8 cellular contexts compared by ENCODE assay signal in the genomic region with DNA sequence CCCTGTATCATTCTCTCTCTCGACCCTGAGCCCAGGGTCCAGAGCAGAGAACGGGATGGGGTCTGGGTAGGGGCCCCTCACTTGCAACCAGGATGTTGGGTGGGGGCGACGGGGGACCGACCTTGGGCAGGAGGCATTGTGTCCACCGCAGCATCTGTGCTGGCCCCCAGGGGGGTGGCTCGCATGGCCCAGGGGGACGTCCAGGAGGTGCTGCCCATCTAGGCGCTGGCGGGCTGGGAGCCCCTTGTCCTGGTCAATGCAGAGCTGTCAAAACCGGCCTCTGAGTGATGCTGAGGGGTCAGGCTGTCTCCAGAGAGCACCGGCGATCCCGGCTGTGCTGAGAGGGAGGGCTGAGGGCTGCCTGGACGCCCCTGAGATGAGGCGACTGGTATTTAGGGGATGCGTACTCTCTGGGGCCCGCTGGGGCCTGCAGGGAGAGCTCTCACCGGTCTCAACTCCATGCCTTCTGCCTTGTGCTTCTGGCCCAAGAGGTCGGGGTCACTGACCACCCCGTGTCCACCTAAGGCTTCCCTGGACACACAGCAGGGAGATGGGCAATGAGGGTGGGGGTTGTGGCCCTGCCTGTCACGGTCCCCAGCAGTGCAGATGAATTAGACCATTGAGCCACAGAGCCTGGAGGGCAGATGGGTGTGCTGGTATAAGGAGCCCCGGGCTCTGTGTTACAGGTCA. TPM values are rescaled to one million over a fixed set of nuclear protein-coding genes. Genes with fewer than 3 reads are reported as not detected.
DNase-seq lines count a peak whose midpoint lies in the region; ATAC-seq and TF ChIP-seq lines count a peak whose summit lies in the region.

No MANE protein-coding gene starts in this region.

- no peak for ATAC-seq in HG03196 (IDR thresholded peaks at IDR 0.05; ENCODE audit: unreplicated experiment)

- H3K27ac Mint-ChIP-seq in CD14-positive monocyte (peak overlapping the region; percentile 99 to 100 (median 100)), nephron progenitor cell (peak overlapping the region; percentile 96)

- no peak for DNase-seq in CD14-positive monocyte (ENCODE audit: low spot score)
- DNase-seq in LNCaP clone FGC (ENCODE audit: low read depth) = no peak
- no peak for DNase-seq in nephron progenitor cell
- no peak for DNase-seq in SIG-M5 (lab: John Stamatoyannopoulos, UW)
- no peak for DNase-seq in NCI-H345 (lab: John Stamatoyannopoulos, UW)
- DNase-seq in SK-N-DZ (ENCODE audit: low spot score) = no peak

- H3K9me3 ChIP-seq in duodenal mucosa (ENCODE audit: control insufficient read depth in 1 of 2, low read length in 2 of 2) = no peaks in the 10 kb centered on the region

- H3K4me3 ChIP-seq in LNCaP clone FGC (ENCODE audit: low read depth, low read length) = peak overlapping the region; percentile 14; the same call in 1 of the 2 replicates
- H3K4me3 ChIP-seq in duodenal mucosa (ENCODE audit: low read depth in 1 of 2, low read length in 2 of 2) = peak overlapping the region in 1 of 2 donors; percentile 25

- H3K9me3 Mint-ChIP-seq in CD14-positive monocyte (peaks cover 0 to 4% (median 0%) of the 10 kb centered on the region in 7 donors), nephron progenitor cell (peaks cover 5% of the 10 kb centered on the region)

- peaks cover 87% of the 10 kb centered on the region for H3K4me1 Mint-ChIP-seq in CD14-positive monocyte
- H3K4me1 Mint-ChIP-seq in nephron progenitor cell = peaks cover 77% of the 10 kb centered on the region

- H3K27ac ChIP-seq in duodenal mucosa (ENCODE audit: low read depth, low read length) = peak overlapping the region; percentile 83

- H3K36me3 Mint-ChIP-seq in CD14-positive monocyte (peaks cover 62 to 69% of the 10 kb centered on the region in 2 donors), nephron progenitor cell (ENCODE audit: low read depth) (peaks cover 72% of the 10 kb centered on the region)

- peak overlapping the region; percentile 51 to 75 for H3K9ac ChIP-seq in duodenal mucosa (ENCODE audit: low read depth in 1 of 2, low read length in 2 of 2)

- peaks cover 59 to 72% of the 10 kb centered on the region in 2 donors for H3K4me1 ChIP-seq in duodenal mucosa (ENCODE audit: control insufficient read depth in 1 of 2, insufficient read depth in 2 of 2, low read length in 2 of 2)

- H3K4me3 Mint-ChIP-seq in CD14-positive monocyte = peak overlapping the region; percentile 68 to 88
- no peak overlapping the region for H3K4me3 Mint-ChIP-seq in nephron progenitor cell

- intact Hi-C loops in CD14-positive monocyte (cut with micrococcal nuclease) = loop anchor here (2.0 to 5.0 kb wide), 2 partner anchors 22 to 163 kb away; no protein-coding TSS in a partner anchor

- H3K27me3 ChIP-seq in duodenal mucosa (ENCODE audit: control insufficient read depth in 1 of 2, insufficient read depth in 2 of 2, low read length in 2 of 2) = no peaks in the 10 kb centered on the region

- H3K27me3 Mint-ChIP-seq in CD14-positive monocyte (ENCODE audit: low read depth in 3 of 3) (peaks cover 0 to 12% (median 2%) of the 10 kb centered on the region in 3 donors), nephron progenitor cell (ENCODE audit: low read depth, poor library complexity) (peaks cover 7% of the 10 kb centered on the region)

- no peak for TF ChIP-seq CTCF in CD14-positive monocyte (IDR thresholded peaks at IDR 0.05)
- TF ChIP-seq CTCF in LNCaP clone FGC (IDR thresholded peaks at IDR 0.05; ENCODE audit: control insufficient read depth, extremely low read depth, insufficient read depth) = no peak
- no peak for TF ChIP-seq CTCF in nephron progenitor cell (IDR thresholded peaks at IDR 0.05)

- H3K36me3 ChIP-seq in duodenal mucosa (ENCODE audit: control insufficient read depth in 1 of 2, insufficient read depth in 2 of 2, low read length in 2 of 2) = peaks cover 22 to 47% of the 10 kb centered on the region in 2 donors

RNA-seq across cellular contexts. Expression of gene RPS9, which starts 8.5 kb away (rescaled TPM):
- polyA plus RNA-seq in CD14-positive monocyte = 100 to 1,000 TPM; 756 to 983 TPM
- polyA plus RNA-seq in SK-N-DZ (2014; cell fraction: cytosol; rRNA removed) = 2,709 and 3,172 TPM in 2 replicates
- 1,265 and 1,543 TPM in 2 replicates for polyA plus RNA-seq in SK-N-DZ (2014; cell fraction: nucleus; rRNA removed)

RNA-seq across cellular contexts. Expression of gene LILRB3, which starts 13.6 kb away (rescaled TPM):
- polyA plus RNA-seq in CD14-positive monocyte = 100 to 1,000 TPM in 1 of 2 donors, 10 to 100 TPM in 1; 62.9 to 104 TPM
- polyA plus RNA-seq in SK-N-DZ (2014; cell fraction: cytosol; rRNA removed) = not detected in 2 replicates
- not detected in 2 replicates for polyA plus RNA-seq in SK-N-DZ (2014; cell fraction: nucleus; rRNA removed)

RNA-seq across cellular contexts. Expression of gene TSEN34, which starts 18.1 kb away (rescaled TPM):
- 100 to 1,000 TPM; 109 to 125 TPM for polyA plus RNA-seq in CD14-positive monocyte
- 89.5 and 92.5 TPM in 2 replicates for polyA plus RNA-seq in SK-N-DZ (2014; cell fraction: cytosol; rRNA removed)
- 52.2 and 65.4 TPM in 2 replicates for polyA plus RNA-seq in SK-N-DZ (2014; cell fraction: nucleus; rRNA removed)

RNA-seq across cellular contexts. Expression of gene MBOAT7, which starts 19.8 kb away (rescaled TPM):
- 100 to 1,000 TPM in 1 of 2 donors, 10 to 100 TPM in 1; 84.0 to 115 TPM for polyA plus RNA-seq in CD14-positive monocyte
- 33.2 and 61.2 TPM in 2 replicates for polyA plus RNA-seq in SK-N-DZ (2014; cell fraction: cytosol; rRNA removed)
- 35.2 and 35.3 TPM in 2 replicates for polyA plus RNA-seq in SK-N-DZ (2014; cell fraction: nucleus; rRNA removed)

RNA-seq across cellular contexts. Expression of gene LILRA6, which starts 33.4 kb away (rescaled TPM):
- 100 to 1,000 TPM in 1 of 2 donors, 10 to 100 TPM in 1; 65.7 to 143 TPM for polyA plus RNA-seq in CD14-positive monocyte
- polyA plus RNA-seq in SK-N-DZ (2014; cell fraction: cytosol; rRNA removed) = not detected in 2 replicates
- polyA plus RNA-seq in SK-N-DZ (2014; cell fraction: nucleus; rRNA removed) = not detected in 2 replicates
